Comparison of ENCODE assay signal across 18 cellular contexts in genomic region chr21:42426424-42426823, GRCh38. TPM values are rescaled to one million over a fixed set of nuclear protein-coding genes. Genes with fewer than 3 reads are reported as not detected.
DNase-seq lines count a peak whose midpoint lies in the region; ATAC-seq, FAIRE-seq and TF ChIP-seq lines count a peak whose summit lies in the region.
"Had no signal": no experiment of that assay in that cellular context is flagged by ENCODE, and none has a peak within 500 bp of the region (broad histone marks: within the 10 kb centered on the region; RNA-seq: fewer than 3 reads in every experiment).

No MANE protein-coding gene starts in this region.

- no peaks in the 10 kb centered on the region for H3K4me1 ChIP-seq in liver (ENCODE audit: control insufficient read depth in 4 of 4, insufficient read depth in 4 of 4, low read length in 3 of 4)
- no peaks in the 10 kb centered on the region for H3K4me1 ChIP-seq in right lobe of liver
- H3K4me1 ChIP-seq: left ventricle myocardium inferior, tibial artery had no signal

- H3K4me1 Mint-ChIP-seq in activated naive CD8-positive, alpha-beta T cell treated with anti-CD3 and anti-CD28 coated beads for 36 hours = peaks cover 58% of the 10 kb centered on the region
- H3K4me1 Mint-ChIP-seq: H9 had no signal

- 85% methylated on average over 7 of the region's 7 CpGs for WGBS in liver
- WGBS in right lobe of liver (ENCODE audit: insufficient coverage, low coverage, low lambda C conversion rate, missing lambda C conversion rate) = 65% methylated on average over 5 of the region's 7 CpGs

- TF ChIP-seq CTCF in liver (IDR thresholded peaks at IDR 0.05; ENCODE audit: low read depth, low read length, missing input control) = peak; percentile 1
- no peak for TF ChIP-seq CTCF in right lobe of liver (IDR thresholded peaks at IDR 0.05)

- ATAC-seq in right lobe of liver (no peak), HG03097 (IDR thresholded peaks at IDR 0.05; ENCODE audit: low FRiP score, unreplicated experiment) (no peak)

- H3K36me3 ChIP-seq in liver (ENCODE audit: control insufficient read depth in 4 of 4, insufficient read depth in 3 of 4, low read depth in 1 of 4, low read length in 3 of 4) (no peaks in the 10 kb centered on the region), right lobe of liver (no peaks in the 10 kb centered on the region)
- H3K36me3 ChIP-seq: left ventricle myocardium inferior, tibial artery had no signal

- H3K36me3 Mint-ChIP-seq in activated naive CD8-positive, alpha-beta T cell treated with anti-CD3 and anti-CD28 coated beads for 36 hours = peaks cover 73% of the 10 kb centered on the region

- H3K9me3 Mint-ChIP-seq in activated naive CD8-positive, alpha-beta T cell treated with anti-CD3 and anti-CD28 coated beads for 36 hours = no peaks in the 10 kb centered on the region
- H3K9me3 Mint-ChIP-seq: H9 had no signal

- no peak for DNase-seq in right lobe of liver
- DNase-seq in GM19239 (ENCODE audit: insufficient read length, low spot score) = no peak
- DNase-seq in activated naive CD8-positive, alpha-beta T cell treated with anti-CD3 and anti-CD28 coated beads for 36 hours = no peak
- no peak for DNase-seq in activated gamma-delta T cell treated with Interleukin-2 at 50 U/mL for 16 hours
- DNase-seq in A172 (ENCODE audit: low spot score) = no peak
- DNase-seq: activated effector memory CD4-positive, alpha-beta T cell treated with Interleukin-2 at 50 U/mL for 16 hours; C1 segment of cervical spinal cord; H9; left ventricle myocardium inferior; NCI-H1436; PC-9; tibial artery had no signal

- no peak for TF ChIP-seq RAD21 in liver (IDR thresholded peaks at IDR 0.05)

- no peak for TF ChIP-seq POLR2A in right lobe of liver (IDR thresholded peaks at IDR 0.05)

- H3K27ac ChIP-seq in liver (ENCODE audit: low read depth in 1 of 2, low read length in 2 of 2) (no peak overlapping the region), right lobe of liver (no peak overlapping the region)
- H3K27ac ChIP-seq: coronary artery, left ventricle myocardium inferior, PC-9, tibial artery had no signal

- intact Hi-C loops in right lobe of liver (cut with DNase I) = no loop called here

- peak overlapping the region; percentile 47 for H3K27ac Mint-ChIP-seq in activated naive CD8-positive, alpha-beta T cell treated with anti-CD3 and anti-CD28 coated beads for 36 hours

- no peaks in the 10 kb centered on the region for H3K27me3 ChIP-seq in liver (ENCODE audit: control insufficient read depth in 4 of 4, insufficient read depth in 4 of 4, low read length in 3 of 4)
- no peaks in the 10 kb centered on the region for H3K27me3 ChIP-seq in right lobe of liver

- no peak overlapping the region for H3K9ac ChIP-seq in liver (ENCODE audit: low read depth in 1 of 2, low read length in 2 of 2)

- H3K4me3 ChIP-seq in liver (ENCODE audit: low read depth in 1 of 3, low read length in 3 of 3) (no peak overlapping the region), right lobe of liver (no peak overlapping the region)
- H3K4me3 ChIP-seq: coronary artery, left ventricle myocardium inferior, PC-9, skin epidermis, tibial artery had no signal

- H3K9me3 ChIP-seq in liver (ENCODE audit: control insufficient read depth in 4 of 4, low read length in 3 of 4) (no peaks in the 10 kb centered on the region), right lobe of liver (no peaks in the 10 kb centered on the region)
- H3K9me3 ChIP-seq: tibial artery had no signal

- FAIRE-seq in GM19239 (lab: Jason Lieb, UNC) = peak; percentile 54

- no peaks in the 10 kb centered on the region for H3K27me3 Mint-ChIP-seq in activated naive CD8-positive, alpha-beta T cell treated with anti-CD3 and anti-CD28 coated beads for 36 hours

- H3K4me3 Mint-ChIP-seq in activated naive CD8-positive, alpha-beta T cell treated with anti-CD3 and anti-CD28 coated beads for 36 hours = no peak overlapping the region
- H3K4me3 Mint-ChIP-seq: H9 had no signal

TF ChIP-seq in liver, 16 proteins besides CTCF, POLR2A, EP300 and RAD21:
- TF ChIP-seq ZBTB33 (IDR thresholded peaks at IDR 0.05) (no peak), NR2F2 (IDR thresholded peaks at IDR 0.05) (no peak), HNF4G (IDR thresholded peaks at IDR 0.05) (no peak), RXRA (IDR thresholded peaks at IDR 0.05) (no peak)

RNA-seq across cellular contexts. Expression of gene UBASH3A, which starts 22.7 kb away (rescaled TPM):
- under 1 TPM; 0.65 to 0.75 TPM for total RNA-seq in liver
- under 1 TPM; 0.10 to 0.24 TPM for polyA plus RNA-seq in liver
- total RNA-seq in right lobe of liver = under 1 TPM; 0.12 to 0.50 (median 0.15) TPM
- 10 to 100 TPM; 38.9 to 41.1 TPM for total RNA-seq in activated naive CD8-positive, alpha-beta T cell treated with anti-CD3 and anti-CD28 coated beads for 36 hours
- total RNA-seq in A172 (2014; rRNA removed; shearing (Covaris generic)) = not detected in 2 replicates
- total RNA-seq: epithelial cell of proximal tubule, H9, left ventricle myocardium inferior, myocyte, PC-9 had no signal

RNA-seq across cellular contexts. Expression of gene TMPRSS3, which starts 30.6 kb away (rescaled TPM):
- total RNA-seq in liver (under 1 TPM in 1 of 2 donors, not detected in 1; 0.50 TPM), right lobe of liver (under 1 TPM; 0.22 to 0.97 (median 0.71) TPM)
- polyA plus RNA-seq in liver = under 1 TPM in 1 of 2 donors, not detected in 1; 0.25 TPM
- 10 to 100 TPM; 49.1 to 50.7 TPM for total RNA-seq in activated naive CD8-positive, alpha-beta T cell treated with anti-CD3 and anti-CD28 coated beads for 36 hours
- 0.12 TPM in 1 of 2 replicates, not detected in the other for total RNA-seq in A172 (2014; rRNA removed; shearing (Covaris generic))
- total RNA-seq: left ventricle myocardium inferior, myocyte had no signal

Comparison
In these comparisons a context has a peak if more than half of its experiments do, and no peak if none do; other contexts are left out.
1. RNA of gene UBASH3A, which starts 22.7 kb away (total RNA-seq): 38.9 to 41.1 TPM in activated naive CD8-positive, alpha-beta T cell treated with anti-CD3 and anti-CD28 coated beads for 36 hours; 0.65 to 0.75 TPM in liver, 0.12 to 0.50 TPM in right lobe of liver and not detected in A172; every median in the first group is over 10 times any median in the second.
2. RNA of gene TMPRSS3, which starts 30.6 kb away (total RNA-seq): 49.1 to 50.7 TPM in activated naive CD8-positive, alpha-beta T cell treated with anti-CD3 and anti-CD28 coated beads for 36 hours; 0.22 to 0.97 TPM in right lobe of liver, 0.50 TPM in liver and 0.12 TPM in A172; every median in the first group is over 10 times any median in the second.